In the genomic region with DNA sequence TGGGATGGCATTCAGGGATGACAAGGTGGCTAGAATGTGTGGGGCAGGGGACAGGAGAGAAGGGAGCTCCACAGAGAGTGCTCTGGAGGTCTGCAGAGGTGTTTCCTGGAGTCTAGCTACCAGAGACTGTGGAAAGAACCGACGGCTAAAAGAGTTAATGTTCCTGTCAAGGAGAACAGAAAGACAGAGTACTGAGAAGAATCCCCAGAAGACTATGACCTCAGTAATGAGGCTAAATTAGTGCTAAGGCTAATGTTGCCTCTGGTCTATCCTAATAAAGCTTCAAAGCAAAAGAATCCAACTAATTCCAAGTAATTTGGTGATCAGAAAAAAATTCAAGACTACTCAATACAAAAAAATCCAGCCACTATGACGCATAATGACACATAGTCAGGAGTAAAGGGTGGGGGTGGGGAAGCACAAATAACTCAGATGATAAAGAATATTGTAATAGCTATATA, we compare ENCODE assay signal across 1 cellular context.
TF ChIP-seq lines count a peak whose summit lies in the region.

No MANE protein-coding gene starts in this region.

TF ChIP-seq in endothelial cell of umbilical vein, 7 proteins besides CTCF, POLR2A, EP300 and RAD21:
- TF ChIP-seq JUN (IDR thresholded peaks at IDR 0.05; ENCODE audit: borderline replicate concordance, insufficient read depth, insufficient read length, low read depth), result peak; percentile 92
- peak; percentile 66 for TF ChIP-seq POLR2AphosphoS5 (IDR thresholded peaks at IDR 0.05; ENCODE audit: insufficient read depth, low read depth, low read length)
- TF ChIP-seq MAX (IDR thresholded peaks at IDR 0.05; ENCODE audit: insufficient read depth, insufficient read length), result no peak
- peak; percentile 96 for TF ChIP-seq FOS (IDR thresholded peaks at IDR 0.05; ENCODE audit: borderline replicate concordance, insufficient read depth, low read length)
